In genomic region chr1:56472860-56473259, GRCh38 we compare ENCODE assay signal across 11 cellular contexts.
A peak's percentile ranks its signal among the peaks of the same experiment; 100 is the strongest.
DNase-seq lines count a peak whose midpoint lies in the region; ATAC-seq and TF ChIP-seq lines count a peak whose summit lies in the region.
"Had no signal": no experiment of that assay in that cellular context is flagged by ENCODE, and none has a peak within 500 bp of the region (broad histone marks: within the 10 kb centered on the region; RNA-seq: fewer than 3 reads in every experiment).

No MANE protein-coding gene starts in this region.

- H3K36me3 Mint-ChIP-seq in activated B cell treated with CpG ODN at 0.5 μM for 24 hours (ENCODE audit: low read depth): no peaks in the 10 kb centered on the region
- H3K36me3 Mint-ChIP-seq in activated naive CD8-positive, alpha-beta T cell treated with anti-CD3 and anti-CD28 coated beads for 36 hours: no peaks in the 10 kb centered on the region

- peaks cover 57% of the 10 kb centered on the region for H3K4me1 Mint-ChIP-seq in activated B cell treated with CpG ODN at 0.5 μM for 24 hours
- H3K4me1 Mint-ChIP-seq in activated naive CD8-positive, alpha-beta T cell treated with anti-CD3 and anti-CD28 coated beads for 36 hours: no peaks in the 10 kb centered on the region

- ATAC-seq in GM21526 (IDR thresholded peaks at IDR 0.05; ENCODE audit: low FRiP score, unreplicated experiment) (peak; percentile 95), HG03432 (IDR thresholded peaks at IDR 0.05; ENCODE audit: unreplicated experiment) (peak; percentile 89), activated B cell treated with CpG ODN at 0.5 μM for 24 hours (ENCODE audit: low read depth) (peak; percentile 92)

- peaks cover 9% of the 10 kb centered on the region for H3K27me3 Mint-ChIP-seq in activated B cell treated with CpG ODN at 0.5 μM for 24 hours
- H3K27me3 Mint-ChIP-seq in activated naive CD8-positive, alpha-beta T cell treated with anti-CD3 and anti-CD28 coated beads for 36 hours: peaks cover 38% of the 10 kb centered on the region

- POLR2A ChIA-PET in activated B cell treated with CpG ODN at 0.5 μM for 24 hours (lab: Charles Lee): interaction anchor here (1.2 kb wide), 1 partner anchor 41 kb away, joined by 3 read pairs; no protein-coding TSS in a partner anchor

- peak overlapping the region; percentile 61 for H3K27ac Mint-ChIP-seq in activated B cell treated with CpG ODN at 0.5 μM for 24 hours
- no peak overlapping the region for H3K27ac Mint-ChIP-seq in activated naive CD8-positive, alpha-beta T cell treated with anti-CD3 and anti-CD28 coated beads for 36 hours
- H3K27ac Mint-ChIP-seq: endodermal cell had no signal

- in situ Hi-C loops in GM13977 (cut with MboI; ENCODE audit: low pct_unique_long_range_greater_than_20kb, low sequenced_read_pairs, unreplicated experiment): no loop called here

- peak overlapping the region; percentile 55 for H3K4me3 Mint-ChIP-seq in activated B cell treated with CpG ODN at 0.5 μM for 24 hours
- H3K4me3 Mint-ChIP-seq in activated naive CD8-positive, alpha-beta T cell treated with anti-CD3 and anti-CD28 coated beads for 36 hours: no peak overlapping the region
- H3K4me3 Mint-ChIP-seq: endodermal cell had no signal

- TF ChIP-seq CTCF in GM13977 (IDR thresholded peaks at IDR 0.05; ENCODE audit: extremely low read depth, insufficient read depth, missing control alignments) (no peak), activated B cell treated with CpG ODN at 0.5 μM for 24 hours (IDR thresholded peaks at IDR 0.05) (no peak)

- DNase-seq in GM13977 (ENCODE audit: low spot score): peak; percentile 64
- DNase-seq in activated B cell treated with CpG ODN at 0.5 μM for 24 hours: peak; percentile 17
- DNase-seq in activated T-cell treated with anti-CD3 and anti-CD28 coated beads for 4 hours: no peak
- no peak for DNase-seq in activated naive CD8-positive, alpha-beta T cell treated with anti-CD3 and anti-CD28 coated beads for 36 hours
- DNase-seq in activated CD4-positive, alpha-beta T cell treated with anti-CD3 and anti-CD28 coated beads for 48 hours: no peak
- DNase-seq in cortex of kidney (lab: John Stamatoyannopoulos, UW): no peak
- DNase-seq: endodermal cell; left ventricle myocardium inferior; stimulated activated CD4-positive, alpha-beta T cell treated with anti-CD3 and anti-CD28 coated beads, Interleukin-15, amount 100 ng/mL, for 24 hours had no signal

- CTCF ChIA-PET in activated B cell treated with CpG ODN at 0.5 μM for 24 hours (lab: Charles Lee): interaction anchor here (1.4 kb wide), 1 partner anchor 112 kb away, joined by 4 read pairs; no protein-coding TSS in a partner anchor

- H3K9me3 Mint-ChIP-seq in activated B cell treated with CpG ODN at 0.5 μM for 24 hours: no peaks in the 10 kb centered on the region
- H3K9me3 Mint-ChIP-seq in activated naive CD8-positive, alpha-beta T cell treated with anti-CD3 and anti-CD28 coated beads for 36 hours: no peaks in the 10 kb centered on the region
- H3K9me3 Mint-ChIP-seq: endodermal cell had no signal

- intact Hi-C loops in activated B cell treated with CpG ODN at 0.5 μM for 24 hours (cut with micrococcal nuclease): loop anchor here (2.0 to 5.0 kb wide), 4 partner anchors 36 to 106 kb away; partner anchors contain the start of gene PLPP3

Comparison
In these comparisons a context has a peak if more than half of its experiments do, and no peak if none do; other contexts are left out.
1. DNase-seq: peak in GM13977 (single experiment) and activated B cell treated with CpG ODN at 0.5 μM for 24 hours (single experiment); none in activated T-cell treated with anti-CD3 and anti-CD28 coated beads for 4 hours (single experiment), activated naive CD8-positive, alpha-beta T cell treated with anti-CD3 and anti-CD28 coated beads for 36 hours (single experiment), activated CD4-positive, alpha-beta T cell treated with anti-CD3 and anti-CD28 coated beads for 48 hours (single experiment) and cortex of kidney (single experiment).
2. Peak in every context shown above with its lines, with median percentiles within 50 percentile points of each other: ATAC-seq.